8 cellular contexts compared by ENCODE assay signal in the genomic region with DNA sequence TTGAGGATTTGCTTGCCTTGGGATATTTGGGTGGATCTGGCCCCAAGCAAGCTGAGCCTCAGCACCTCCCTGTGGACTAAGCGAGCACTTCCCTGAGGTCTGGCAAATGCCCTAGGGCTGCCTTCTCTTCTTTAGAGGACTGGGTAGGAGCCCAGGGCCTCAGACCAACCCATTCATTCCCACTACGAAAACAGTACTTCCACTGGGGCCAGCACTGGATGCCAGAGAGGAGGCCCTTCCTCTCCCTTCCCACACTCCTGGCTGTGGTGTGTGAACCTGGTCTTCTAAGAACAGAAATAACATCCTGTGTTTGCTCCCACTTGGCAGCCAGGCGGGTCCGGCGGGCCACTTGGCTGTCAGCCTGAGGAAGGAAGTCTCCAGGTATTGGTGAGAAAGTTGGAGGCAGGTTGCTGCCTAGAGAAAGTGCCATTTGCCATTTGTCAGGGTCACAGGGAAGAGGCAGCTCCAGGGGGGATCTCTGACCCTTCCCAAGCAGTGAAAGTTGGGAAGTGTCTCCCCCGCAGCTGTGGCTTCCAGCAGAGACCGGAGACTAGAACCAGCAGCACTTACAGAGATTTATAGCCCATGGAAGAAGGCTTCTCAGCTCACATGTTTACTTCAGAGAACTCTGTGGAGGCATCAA.
DNase-seq lines count a peak whose midpoint lies in the region; ATAC-seq and TF ChIP-seq lines count a peak whose summit lies in the region.

No MANE protein-coding gene starts in this region.

- H3K4me1 ChIP-seq in HUES48 (ENCODE audit: control insufficient read depth, insufficient read depth, low read length) (peaks cover 16% of the 10 kb centered on the region), right cardiac atrium (ENCODE audit: control insufficient read depth, insufficient read depth, low read length) (peaks cover 3% of the 10 kb centered on the region), stomach (peaks cover 0 to 13% (median 11%) of the 10 kb centered on the region in 4 donors)

- peak; percentile 32 for TF ChIP-seq CTCF in astrocyte of the spinal cord (IDR thresholded peaks at IDR 0.05; ENCODE audit: low read depth, low read length)
- peak in 1 of 7 experiments; percentile 18 for TF ChIP-seq CTCF in stomach (IDR thresholded peaks at IDR 0.05)

- no peak for TF ChIP-seq EP300 in stomach (IDR thresholded peaks at IDR 0.05)

- peak; percentile 87 to 96 for ATAC-seq in right cardiac atrium
- no peak for ATAC-seq in HG02623 (IDR thresholded peaks at IDR 0.05; ENCODE audit: unreplicated experiment)
- no peak for ATAC-seq in GM21381 (IDR thresholded peaks at IDR 0.05; ENCODE audit: unreplicated experiment)

- no peaks in the 10 kb centered on the region for H3K9me3 ChIP-seq in HUES48 (ENCODE audit: control insufficient read depth, insufficient read depth, low read length)
- no peaks in the 10 kb centered on the region for H3K9me3 ChIP-seq in right cardiac atrium (ENCODE audit: control insufficient read depth, low read length)
- no peaks in the 10 kb centered on the region for H3K9me3 ChIP-seq in stomach

- 44% methylated on average over 7 of the region's 7 CpGs for WGBS in right cardiac atrium
- 31 to 46% (median 35%) methylated on average over 4 to 7 of the region's 7 CpGs for WGBS in stomach, 5 donors

- no peak overlapping the region for H3K9ac ChIP-seq in HUES48 (ENCODE audit: low read depth, low read length)

- no peaks in the 10 kb centered on the region; the same call in 1 of the 2 replicates for H3K27me3 ChIP-seq in HUES48 (ENCODE audit: control insufficient read depth, insufficient read depth, low read length)
- no peaks in the 10 kb centered on the region for H3K27me3 ChIP-seq in right cardiac atrium (ENCODE audit: control insufficient read depth, insufficient read depth)
- H3K27me3 ChIP-seq in stomach, result no peaks in the 10 kb centered on the region

- no peak for TF ChIP-seq POLR2A in stomach (IDR thresholded peaks at IDR 0.05)

- in situ Hi-C loops in astrocyte of the spinal cord (cut with HindIII; ENCODE audit: low sequenced_read_pairs), result no loop called here

- no peak overlapping the region for H3K4me3 ChIP-seq in HUES48 (ENCODE audit: low read depth, low read length)
- no peak overlapping the region for H3K4me3 ChIP-seq in astrocyte of the spinal cord (ENCODE audit: low read depth, low read length)
- no peak overlapping the region for H3K4me3 ChIP-seq in right cardiac atrium (ENCODE audit: low read length)
- H3K4me3 ChIP-seq in stomach, result no peak overlapping the region

- intact Hi-C loops in right cardiac atrium (cut with DNase I), result loop anchor here in 2 of 4 donors (10.0 kb wide), 1 partner anchor 442 kb away; no protein-coding TSS in a partner anchor
- intact Hi-C loops in stomach (cut with DNase I; ENCODE audit: low total_unique reads), result no loop called here

- DNase-seq in astrocyte of the spinal cord (ENCODE audit: low read depth, low spot score) (peak; percentile 47), right cardiac atrium (peak; percentile 43 to 80 (median 78)), stomach (peak; percentile 76), EL (no peak), D341Med (ENCODE audit: low spot score) (no peak)

- H3K36me3 ChIP-seq in HUES48 (ENCODE audit: control insufficient read depth, insufficient read depth, low read length) (no peaks in the 10 kb centered on the region), stomach (no peaks in the 10 kb centered on the region)

- peak overlapping the region; percentile 48 for H3K27ac ChIP-seq in HUES48 (ENCODE audit: low read depth, low read length)
- H3K27ac ChIP-seq in right cardiac atrium (ENCODE audit: low read length), result peak overlapping the region; percentile 4
- peak overlapping the region in 4 of 5 donors; percentile 30 to 56 (median 48) for H3K27ac ChIP-seq in stomach

Comparison
In these comparisons a context has a peak if more than half of its experiments do, and no peak if none do; other contexts are left out.
1. DNase-seq: peak in astrocyte of the spinal cord (single experiment), right cardiac atrium (3 of 3) and stomach (single experiment); none in EL (single experiment) and D341Med (single experiment).
2. ATAC-seq: peak in right cardiac atrium (2 of 2); none in HG02623 (single experiment) and GM21381 (single experiment).
3. Peak in every context shown above with its lines, with median percentiles within 50 percentile points of each other: H3K27ac ChIP-seq.